In the genomic region with DNA sequence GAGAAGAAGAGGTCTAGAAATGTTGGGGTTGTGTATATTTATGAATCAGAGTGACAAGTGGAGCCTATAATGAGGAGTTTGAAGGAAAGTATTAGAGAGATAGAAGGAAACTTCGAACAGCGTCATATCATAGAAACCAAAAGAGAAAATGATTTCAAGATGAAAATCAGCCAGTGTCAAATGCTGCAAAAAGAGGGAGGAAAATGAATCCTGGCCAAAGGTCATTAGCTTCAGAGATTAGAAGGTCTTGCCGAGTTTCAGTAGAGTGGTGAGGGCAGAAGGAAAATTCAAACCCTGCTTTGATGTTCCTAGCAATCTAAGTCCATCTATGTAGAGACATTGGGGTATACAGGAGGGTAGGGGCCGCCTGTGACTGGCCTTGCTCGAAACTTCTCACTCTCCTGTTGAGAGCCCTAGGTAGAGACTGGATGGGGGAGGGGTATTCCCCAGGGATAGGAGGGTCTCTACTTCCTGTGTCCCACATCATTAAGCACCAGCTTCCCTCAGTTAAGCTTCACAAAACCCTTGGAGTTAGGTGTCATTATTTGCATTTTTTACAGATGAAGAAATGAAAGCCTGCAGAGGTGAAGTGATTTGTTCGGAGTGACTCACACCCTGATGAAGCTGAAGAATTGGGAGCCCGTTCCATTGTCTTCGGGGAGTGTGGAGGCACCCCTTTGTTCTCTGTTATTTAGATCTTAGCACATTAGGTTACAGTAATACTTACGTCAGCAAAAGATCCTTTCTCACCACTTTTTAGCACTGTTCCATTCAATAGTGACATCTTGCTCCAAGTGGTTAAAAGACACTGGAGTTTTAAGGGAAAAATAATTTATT, we compare ENCODE assay signal across 28 cellular contexts.
DNase-seq lines count a peak whose midpoint lies in the region; ATAC-seq and TF ChIP-seq lines count a peak whose summit lies in the region.
"Had no signal": no experiment of that assay in that cellular context is flagged by ENCODE, and none has a peak within 500 bp of the region (broad histone marks: within the 10 kb centered on the region; RNA-seq: fewer than 3 reads in every experiment).

No MANE protein-coding gene starts in this region.

- H3K79me1 ChIP-seq in mesenchymal stem cell (replicated peaks; ENCODE audit: low read length, poor library complexity, severe bottlenecking), result no peaks in the 10 kb centered on the region

- no peak overlapping the region for H3K23ac ChIP-seq in mesenchymal stem cell (ENCODE audit: low read length in 2 of 2)

- POLR2A ChIA-PET in RWPE1 (lab: Yijun Ruan, JAX; ENCODE audit: low non-redundant PET), result no interaction called here

- 54% methylated on average over 8 of the region's 9 CpGs for WGBS in mesenchymal stem cell

- DNase-seq in Daoy (ENCODE audit: low read depth) (peak; percentile 26), RWPE1 (ENCODE audit: low spot score) (peak; percentile 26), head of caudate nucleus (peak in 23 of 42 donors; percentile 15 to 79 (median 40)), mesenchymal stem cell (no peak), NCI-H345 (lab: John Stamatoyannopoulos, UW) (no peak), CD1c-positive myeloid dendritic cell (ENCODE audit: extremely low spot score) (no peak)
- DNase-seq: activated CD4-positive, alpha-beta memory T cell treated with anti-CD3 and anti-CD28 coated beads, Interleukin-2, amount 10 ng/mL, durations not matched to agents 7 days and 5 days; activated CD8-positive, alpha-beta memory T cell treated with anti-CD3 and anti-CD28 coated beads, Interleukin-2, amount 50 U/mL, for 4 hours; activated naive CD4-positive, alpha-beta T cell treated with Interleukin-2 at 50 U/mL for 16 hours; adrenal gland; body of pancreas; CD4-positive, alpha-beta memory T cell; cerebellar nuclear complex; dorsolateral prefrontal cortex; HCEC 1CT; Kasumi-1; midbrain; naive thymus-derived CD8-positive, alpha-beta T cell; NCI-H1436 treated with DMSO at 0.1 percent for 48 hours; NCI-H226; Right ventricle myocardium superior; stimulated activated CD4-positive, alpha-beta T cell treated with anti-CD3 and anti-CD28 coated beads, Interleukin-4, amount 100 ng/mL, for 4 hours; T-helper 2 cell; tibial artery had no signal

- H4K91ac ChIP-seq in mesenchymal stem cell (ENCODE audit: low read length), result no peak overlapping the region

- no peak overlapping the region for H3K9ac ChIP-seq in mesenchymal stem cell (ENCODE audit: low read length)

- no peak overlapping the region for H2AK5ac ChIP-seq in mesenchymal stem cell (ENCODE audit: low read length, severe bottlenecking)

- intact Hi-C loops in head of caudate nucleus (cut with DNase I), result no loop called here

- H3K18ac ChIP-seq in mesenchymal stem cell (ENCODE audit: low read depth in 1 of 2, low read length in 2 of 2), result no peak overlapping the region

- no peak overlapping the region for H2AFZ ChIP-seq in mesenchymal stem cell (ENCODE audit: low read depth, low read length)

- no peak overlapping the region for H2BK12ac ChIP-seq in mesenchymal stem cell (ENCODE audit: low read length in 2 of 2)

- ATAC-seq in HG03521 (IDR thresholded peaks at IDR 0.05; ENCODE audit: unreplicated experiment) (no peak), HG03342 (IDR thresholded peaks at IDR 0.05; ENCODE audit: unreplicated experiment) (no peak)
- ATAC-seq: A549; body of pancreas; gastroesophageal sphincter; naive thymus-derived CD8-positive, alpha-beta T cell had no signal

- peaks cover 9% of the 10 kb centered on the region for H3K9me3 ChIP-seq in mesenchymal stem cell (ENCODE audit: control insufficient read depth, low read length)
- H3K9me3 ChIP-seq: A549, adrenal gland, body of pancreas, tibial artery had no signal

- H3K27ac ChIP-seq in RWPE1 (no peak overlapping the region), mesenchymal stem cell (ENCODE audit: low read length, poor library complexity, severe bottlenecking) (peak overlapping the region; percentile 5)
- H3K27ac ChIP-seq: A549, adrenal gland, body of pancreas, dorsolateral prefrontal cortex, gastroesophageal sphincter, tibial artery had no signal

- no peak overlapping the region for H2BK15ac ChIP-seq in mesenchymal stem cell (ENCODE audit: low read depth, poor library complexity, severe bottlenecking)

- no peak for TF ChIP-seq CTCF in RWPE1 (conservative IDR thresholded peaks at IDR 0.05; ENCODE audit: low read depth)

- H2BK5ac ChIP-seq in mesenchymal stem cell (ENCODE audit: low read depth, low read length, poor library complexity, severe bottlenecking), result no peak overlapping the region

- CTCF ChIA-PET in RWPE1 (lab: Yijun Ruan, JAX), result no interaction called here

- no peak overlapping the region for H3K14ac ChIP-seq in mesenchymal stem cell (ENCODE audit: low read length in 2 of 2)

- no peak overlapping the region for H4K8ac ChIP-seq in mesenchymal stem cell (ENCODE audit: low read length)

- no peak overlapping the region for H3K4me3 ChIP-seq in mesenchymal stem cell (ENCODE audit: insufficient read depth in 1 of 2, low read depth in 1 of 2, low read length in 2 of 2)
- H3K4me3 ChIP-seq: A549, adrenal gland, body of pancreas, dorsolateral prefrontal cortex, gastroesophageal sphincter, tibial artery had no signal

- no peak overlapping the region for H3K4ac ChIP-seq in mesenchymal stem cell (ENCODE audit: low read depth in 1 of 2, low read length in 2 of 2)

- H3K27me3 ChIP-seq in mesenchymal stem cell (ENCODE audit: control insufficient read depth in 1 of 2, insufficient read depth in 1 of 2, low read length in 2 of 2), result peaks cover 0 to 3% of the 10 kb centered on the region in 2 experiments
- H3K27me3 ChIP-seq: adrenal gland, body of pancreas, gastroesophageal sphincter had no signal

- no peaks in the 10 kb centered on the region for H3K36me3 ChIP-seq in mesenchymal stem cell (ENCODE audit: control insufficient read depth in 1 of 2, insufficient read depth in 2 of 2, low read depth in 1 of 2, low read length in 2 of 2)
- H3K36me3 ChIP-seq: adrenal gland, gastroesophageal sphincter, tibial artery had no signal

- H3K4me2 ChIP-seq in mesenchymal stem cell (ENCODE audit: low read length, poor library complexity, severe bottlenecking), result no peak overlapping the region
- H3K4me2 ChIP-seq: A549 had no signal

- peaks cover 10% of the 10 kb centered on the region for H3K4me1 ChIP-seq in mesenchymal stem cell (ENCODE audit: control insufficient read depth, insufficient read depth, low read depth, low read length)
- H3K4me1 ChIP-seq: A549 had no signal

- H2BK120ac ChIP-seq in mesenchymal stem cell (ENCODE audit: low read depth, low read length), result no peak overlapping the region

Comparison
In these comparisons a context has a peak if more than half of its experiments do, and no peak if none do; other contexts are left out.
1. DNase-seq: peak in Daoy (single experiment), RWPE1 (single experiment) and head of caudate nucleus (23 of 42); none in mesenchymal stem cell (single experiment), NCI-H345 (single experiment) and CD1c-positive myeloid dendritic cell (single experiment).